Comparison of ENCODE assay signal across 29 cellular contexts in genomic region chr6:30891816-30892553, GRCh38. TPM values are rescaled to one million over a fixed set of nuclear protein-coding genes. Genes with fewer than 3 reads are reported as not detected.
A peak's percentile ranks its signal among the peaks of the same experiment; 100 is the strongest.
DNase-seq lines count a peak whose midpoint lies in the region; ATAC-seq and TF ChIP-seq lines count a peak whose summit lies in the region.
"Had no signal": no experiment of that assay in that cellular context is flagged by ENCODE, and none has a peak within 500 bp of the region (broad histone marks: within the 10 kb centered on the region; RNA-seq: fewer than 3 reads in every experiment).

No MANE protein-coding gene starts in this region.

- H2BK5ac ChIP-seq in IMR-90 (ENCODE audit: low read depth, low read length, poor library complexity, severe bottlenecking) = no peak overlapping the region

- ATAC-seq in IMR-90 (ENCODE audit: low read depth) (no peak), GM18873 (IDR thresholded peaks at IDR 0.05; ENCODE audit: low FRiP score, unreplicated experiment) (no peak), GM19463 (IDR thresholded peaks at IDR 0.05; ENCODE audit: unreplicated experiment) (no peak)
- ATAC-seq: activated CD4-positive, alpha-beta T cell treated with anti-CD3 and anti-CD28 coated beads for 36 hours; activated CD8-positive, alpha-beta T cell treated with anti-CD3 and anti-CD28 coated beads for 36 hours; activated T-helper 17 cell treated with anti-CD3 and anti-CD28 coated beads, Interleukin-2, amount 50 U/mL, for 72 hours had no signal

- H4K8ac ChIP-seq in IMR-90 (ENCODE audit: low read depth in 2 of 2, low read length in 2 of 2) = no peak overlapping the region

- H3K79me1 ChIP-seq in IMR-90 (ENCODE audit: low read depth in 1 of 2, low read length in 2 of 2) = peaks cover 4 to 33% of the 10 kb centered on the region in 2 experiments

- no peaks in the 10 kb centered on the region; the same call in 1 of the 2 replicates for H4K20me1 ChIP-seq in IMR-90 (ENCODE audit: insufficient read depth, low read length)

- peaks cover 8% of the 10 kb centered on the region; the same call in 1 of the 2 replicates for H3K4me1 ChIP-seq in IMR-90 (ENCODE audit: control insufficient read depth, insufficient read depth, low read length)
- H3K4me1 ChIP-seq in spleen = peaks cover 0 to 11% (median under 1%) of the 10 kb centered on the region in 6 donors
- H3K4me1 ChIP-seq in esophagus muscularis mucosa = peaks cover 0 to 27% (median 13%) of the 10 kb centered on the region in 4 donors

- H3K9me1 ChIP-seq in IMR-90 (ENCODE audit: insufficient read depth, low read length) = no peaks in the 10 kb centered on the region

- no peak overlapping the region for H3K14ac ChIP-seq in IMR-90 (replicated peaks; ENCODE audit: low read depth, low read length)

- H3K4ac ChIP-seq in IMR-90 (ENCODE audit: low read depth, low read length) = no peak overlapping the region

- H2AK5ac ChIP-seq in IMR-90 (ENCODE audit: low read depth, low read length) = no peak overlapping the region

- H3K18ac ChIP-seq in IMR-90 (ENCODE audit: low read depth, low read length) = no peak overlapping the region

- H3K9me3 ChIP-seq in IMR-90 (ENCODE audit: control insufficient read depth, insufficient read depth, low read length) (no peaks in the 10 kb centered on the region), spleen (no peaks in the 10 kb centered on the region), esophagus muscularis mucosa (no peaks in the 10 kb centered on the region)
- H3K9me3 ChIP-seq: BLaER1, breast epithelium, right atrium auricular region, thyroid gland had no signal

- H3K27me3 ChIP-seq in IMR-90 (ENCODE audit: control insufficient read depth, insufficient read depth, low read length) = no peaks in the 10 kb centered on the region
- H3K27me3 ChIP-seq in layer of hippocampus (ENCODE audit: control insufficient read depth, insufficient read depth, low read length) = no peaks in the 10 kb centered on the region
- no peaks in the 10 kb centered on the region for H3K27me3 ChIP-seq in spleen (replicated peaks in 1 of 7)
- H3K27me3 ChIP-seq in esophagus muscularis mucosa = no peaks in the 10 kb centered on the region
- H3K27me3 ChIP-seq: BLaER1, breast epithelium, right atrium auricular region, thyroid gland had no signal

- no TSS peak for BruUV-seq in IMR-90 (replicated peaks; lab: Mats Ljungman, UMichigan)

- H3K23ac ChIP-seq in IMR-90 (ENCODE audit: low read depth, low read length) = no peak overlapping the region

- H3K36me3 ChIP-seq in IMR-90 (ENCODE audit: control insufficient read depth, insufficient read depth, low read length) (peaks cover 58% of the 10 kb centered on the region), spleen (peaks cover 0 to 81% (median 29%) of the 10 kb centered on the region in 6 donors), esophagus muscularis mucosa (peaks cover 13 to 82% (median 69%) of the 10 kb centered on the region in 4 donors)
- H3K36me3 ChIP-seq: breast epithelium had no signal

- no peak overlapping the region for H3K56ac ChIP-seq in IMR-90 (ENCODE audit: extremely low read depth, insufficient read depth, low read length)

- dilution Hi-C loops in IMR-90 (cut with HindIII; ENCODE audit: low sequenced_read_pairs, unreplicated experiment) = no loop called here

- H2AFZ ChIP-seq in IMR-90 (replicated peaks; ENCODE audit: low read length, poor library complexity) = no peak overlapping the region

- WGBS in IMR-90 (ENCODE audit: extremely low coverage in 2 of 2, insufficient read length in 1 of 2), 2 experiments = 93% methylated on average over 8 of the region's 21 CpGs; no CpG with 5 or more reads in 1 of the 2 experiments
- 73 to 86% (median 80%) methylated on average over 7 to 21 of the region's 21 CpGs for WGBS in spleen, 5 donors
- 89% methylated on average over 12 of the region's 21 CpGs for WGBS in esophagus muscularis mucosa

- no peak for TF ChIP-seq EP300 in esophagus muscularis mucosa (IDR thresholded peaks at IDR 0.05)

- no peak overlapping the region for H2BK20ac ChIP-seq in IMR-90 (ENCODE audit: low read depth, low read length)

- TF ChIP-seq RAD21 in IMR-90 (IDR thresholded peaks at IDR 0.05; ENCODE audit: low read length) = no peak

- in situ Hi-C loops in IMR-90 (cut with MboI; ENCODE audit: low sequenced_read_pairs) = no loop called here

- H2BK120ac ChIP-seq in IMR-90 (ENCODE audit: low read depth, low read length) = no peak overlapping the region

- CTCF ChIA-PET in IMR-90 (lab: Yijun Ruan, JAX) = no interaction called here

- intact Hi-C loops in IMR-90 (cut with micrococcal nuclease) = no loop called here
- intact Hi-C loops in spleen (cut with DNase I; ENCODE audit: low total_unique reads) = no loop called here
- intact Hi-C loops in esophagus muscularis mucosa (cut with DNase I) = no loop called here

- H2AK9ac ChIP-seq in IMR-90 (replicated peaks; ENCODE audit: low read depth, low read length, poor library complexity) = peak overlapping the region; percentile 42

- no peak overlapping the region for H2BK15ac ChIP-seq in IMR-90 (ENCODE audit: low read depth, low read length)

- no peak overlapping the region for H4K91ac ChIP-seq in IMR-90 (ENCODE audit: insufficient read depth, low read depth, low read length)

- no peak overlapping the region for H4K5ac ChIP-seq in IMR-90 (ENCODE audit: low read depth, low read length)

- no peak overlapping the region for H3K4me3 ChIP-seq in IMR-90 (ENCODE audit: insufficient read depth, low read depth, low read length)
- H3K4me3 ChIP-seq in spleen = no peak overlapping the region
- H3K4me3 ChIP-seq in esophagus muscularis mucosa = no peak overlapping the region
- H3K4me3 ChIP-seq: BLaER1, breast epithelium, right atrium auricular region, thyroid gland had no signal

- H3K4me2 ChIP-seq in IMR-90 (ENCODE audit: low read depth, low read length) = no peak overlapping the region
- H3K4me2 ChIP-seq: BLaER1 had no signal

- DNase-seq in IMR-90 (no peak), spleen (peak; percentile 43), esophagus muscularis mucosa (ENCODE audit: extremely low spot score) (no peak)
- DNase-seq: activated CD4-positive, alpha-beta T cell treated with anti-CD3 and anti-CD28 coated beads for 36 hours; activated CD8-positive, alpha-beta T cell treated with anti-CD3 and anti-CD28 coated beads for 36 hours; amniotic stem cell; DMS153; effector CD8-positive, alpha-beta T cell; HCEC 1CT; immature natural killer cell; NCI-H1092 treated with DMSO at 0.1 percent for 48 hours; NCI-H2081; NCI-H226; NCI-H69; SHP77; stimulated activated CD8-positive, alpha-beta memory T cell treated with anti-CD3 and anti-CD28 coated beads, Interleukin-4, amount 100 ng/mL, for 48 hours; stimulated activated naive CD8-positive, alpha-beta T cell treated with anti-CD3 and anti-CD28 coated beads, Interleukin-15, amount 100 ng/mL, for 72 hours; SW 1271; thyroid gland had no signal

- no peak for TF ChIP-seq POLR2A in IMR-90 (IDR thresholded peaks at IDR 0.05; ENCODE audit: low read depth, low read length)
- TF ChIP-seq POLR2A in spleen (IDR thresholded peaks at IDR 0.05) = no peak
- no peak for TF ChIP-seq POLR2A in esophagus muscularis mucosa (IDR thresholded peaks at IDR 0.05; ENCODE audit: low read depth)

- TF ChIP-seq CTCF in IMR-90 (conservative IDR thresholded peaks at IDR 0.05; ENCODE audit: low read depth, low read length) (no peak), spleen (IDR thresholded peaks at IDR 0.05 in 8 of 11, conservative IDR thresholded peaks at IDR 0.05 in 3 of 11) (no peak), esophagus muscularis mucosa (IDR thresholded peaks at IDR 0.05) (no peak)

- H3K27ac ChIP-seq in IMR-90 (ENCODE audit: insufficient read depth, low read length) = no peak overlapping the region
- peak overlapping the region; percentile 95 for H3K27ac ChIP-seq in angular gyrus (ENCODE audit: low read depth, low read length)
- H3K27ac ChIP-seq in layer of hippocampus (ENCODE audit: low read depth, low read length) = peak overlapping the region; percentile 89
- no peak overlapping the region for H3K27ac ChIP-seq in spleen
- H3K27ac ChIP-seq in esophagus muscularis mucosa (replicated peaks in 1 of 4) = no peak overlapping the region
- H3K27ac ChIP-seq: BLaER1, epithelial cell of prostate, right atrium auricular region, thyroid gland had no signal

- H3K9ac ChIP-seq in IMR-90 (ENCODE audit: low read depth, low read length) = no peak overlapping the region
- H3K9ac ChIP-seq: BLaER1 had no signal

- POLR2A ChIA-PET in IMR-90 (lab: Charles Lee; ENCODE audit: unreplicated experiment) = no interaction called here

RNA-seq across cellular contexts. Expression of gene DDR1, which starts 7.7 kb away (rescaled TPM):
- total RNA-seq in IMR-90 (2012; rRNA removed) (5.6 and 6.7 TPM in 2 replicates), spleen (10 to 100 TPM; 13.0 to 37.1 (median 23.8) TPM), esophagus muscularis mucosa (10 to 100 TPM; 10.4 to 37.9 (median 23.3) TPM)
- polyA plus RNA-seq in IMR-90 (2012; rRNA removed) (17.8 and 19.6 TPM in 2 replicates), spleen (10 to 100 TPM in 1 of 3 donors, 1 to 10 TPM in 2; 5.0 to 10.1 (median 8.0) TPM)
- polyA plus RNA-seq in IMR-90 (2012; cell fraction: cytosol; rRNA removed) = 15.6 and 26.4 TPM in 2 replicates
- 56.9 and 61.7 TPM in 2 replicates for polyA plus RNA-seq in IMR-90 (2012; cell fraction: nucleus; rRNA removed; ENCODE audit: low replicate concordance)

RNA-seq across cellular contexts. Expression of gene GTF2H4, which starts 16.0 kb away (rescaled TPM):
- total RNA-seq in IMR-90 (2012; rRNA removed) (6.9 and 13.4 TPM in 2 replicates), spleen (10 to 100 TPM; 20.6 to 49.7 (median 28.3) TPM), esophagus muscularis mucosa (10 to 100 TPM in 1 of 4 donors, 1 to 10 TPM in 3; 6.3 to 15.4 (median 8.2) TPM)
- polyA plus RNA-seq in IMR-90 (2012; rRNA removed) (29.5 and 30.8 TPM in 2 replicates), spleen (10 to 100 TPM; 21.9 to 40.0 (median 33.8) TPM)
- polyA plus RNA-seq in IMR-90 (2012; cell fraction: cytosol; rRNA removed) = 19.0 and 20.5 TPM in 2 replicates
- 90.6 and 118 TPM in 2 replicates for polyA plus RNA-seq in IMR-90 (2012; cell fraction: nucleus; rRNA removed; ENCODE audit: low replicate concordance)

RNA-seq across cellular contexts. Expression of gene VARS2, which starts 22.1 kb away (rescaled TPM):
- 6.9 and 7.2 TPM in 2 replicates for total RNA-seq in IMR-90 (2012; rRNA removed)
- 13.3 and 14.0 TPM in 2 replicates for polyA plus RNA-seq in IMR-90 (2012; rRNA removed)
- 5.5 and 6.7 TPM in 2 replicates for polyA plus RNA-seq in IMR-90 (2012; cell fraction: cytosol; rRNA removed)
- polyA plus RNA-seq in IMR-90 (2012; cell fraction: nucleus; rRNA removed; ENCODE audit: low replicate concordance) = 98.4 and 123 TPM in 2 replicates
- total RNA-seq in spleen = 10 to 100 TPM; 16.4 to 30.7 (median 28.1) TPM
- 10 to 100 TPM; 15.5 to 38.2 (median 36.3) TPM for polyA plus RNA-seq in spleen
- 10 to 100 TPM in 3 of 4 donors, 1 to 10 TPM in 1; 6.6 to 16.9 (median 12.6) TPM for total RNA-seq in esophagus muscularis mucosa

RNA-seq across cellular contexts. Expression of gene SFTA2, which starts 40.0 kb away (rescaled TPM):
- total RNA-seq in IMR-90 (2012; rRNA removed) (not detected in 2 replicates), spleen (under 1 TPM in 1 of 7 donors, not detected in 6; 0.47 TPM), esophagus muscularis mucosa (1 to 10 TPM in 1 of 4 donors, not detected in 3; 1.1 TPM)
- polyA plus RNA-seq in IMR-90 (2012; rRNA removed) (not detected in 2 replicates), spleen (1 to 10 TPM in 1 of 3 donors, under 1 TPM in 1, not detected in 1; 0.08 to 2.6 TPM)
- polyA plus RNA-seq in IMR-90 (2012; cell fraction: cytosol; rRNA removed) = not detected in 2 replicates
- polyA plus RNA-seq in IMR-90 (2012; cell fraction: nucleus; rRNA removed; ENCODE audit: low replicate concordance) = not detected in 2 replicates
- total RNA-seq: activated CD4-positive, alpha-beta T cell treated with anti-CD3 and anti-CD28 coated beads for 36 hours; activated CD8-positive, alpha-beta T cell treated with anti-CD3 and anti-CD28 coated beads for 36 hours; activated T-helper 17 cell treated with anti-CD3 and anti-CD28 coated beads, Interleukin-2, amount 50 U/mL, for 72 hours; breast epithelium; right atrium auricular region had no signal
- polyA plus RNA-seq: immature natural killer cell had no signal

RNA-seq across cellular contexts. Expression of gene MUCL3, which starts 48.8 kb away (rescaled TPM):
- total RNA-seq in IMR-90 (2012; rRNA removed) (not detected in 2 replicates), spleen (not detected), esophagus muscularis mucosa (not detected)
- polyA plus RNA-seq in IMR-90 (2012; rRNA removed) (not detected in 2 replicates), spleen (under 1 TPM in 1 of 3 donors, not detected in 2; 0.03 TPM)
- polyA plus RNA-seq in IMR-90 (2012; cell fraction: cytosol; rRNA removed) = not detected in 2 replicates
- polyA plus RNA-seq in IMR-90 (2012; cell fraction: nucleus; rRNA removed; ENCODE audit: low replicate concordance) = not detected in 2 replicates
- total RNA-seq: activated CD4-positive, alpha-beta T cell treated with anti-CD3 and anti-CD28 coated beads for 36 hours; activated CD8-positive, alpha-beta T cell treated with anti-CD3 and anti-CD28 coated beads for 36 hours; activated T-helper 17 cell treated with anti-CD3 and anti-CD28 coated beads, Interleukin-2, amount 50 U/mL, for 72 hours; breast epithelium; right atrium auricular region; thyroid gland had no signal
- polyA plus RNA-seq: IgD-negative memory B cell, immature natural killer cell had no signal

Comparison
In these comparisons a context has a peak if more than half of its experiments do, and no peak if none do; other contexts are left out.
1. H3K27ac ChIP-seq: peak in angular gyrus (single experiment) and layer of hippocampus (single experiment); none in IMR-90 (single experiment), spleen (0 of 8) and esophagus muscularis mucosa (0 of 4).